8 cellular contexts compared by ENCODE assay signal in genomic region chr6:100001915-100002388, GRCh38. TPM values are rescaled to one million over a fixed set of nuclear protein-coding genes. Genes with fewer than 3 reads are reported as not detected.
DNase-seq lines count a peak whose midpoint lies in the region; ATAC-seq, FAIRE-seq and TF ChIP-seq lines count a peak whose summit lies in the region.

No MANE protein-coding gene starts in this region.

- CTCF ChIA-PET in AG04449 (lab: Yijun Ruan, JAX), result interaction anchor here (0.7 to 7.7 kb wide), 34 partner anchors 10 to 871 kb away, joined by 3 to 256 read pairs (median 4); no protein-coding TSS in a partner anchor

- H3K36me3 ChIP-seq in kidney (ENCODE audit: control insufficient read depth in 1 of 2, insufficient read depth in 2 of 2, low read length in 2 of 2), result no peaks in the 10 kb centered on the region

- TF ChIP-seq CTCF in AG04449 (IDR thresholded peaks at IDR 0.05; ENCODE audit: insufficient read depth, low read length, missing control alignments) (peak; percentile 88), kidney (IDR thresholded peaks at IDR 0.05; ENCODE audit: borderline replicate concordance, extremely low read depth, insufficient read depth) (peak; percentile 84)

- FAIRE-seq in kidney (lab: Jason Lieb, UNC), result peak; percentile 37

- no peaks in the 10 kb centered on the region for H3K4me1 ChIP-seq in kidney (ENCODE audit: control insufficient read depth in 1 of 2, insufficient read depth in 1 of 2, low read depth in 1 of 2, low read length in 2 of 2)

- POLR2A ChIA-PET in AG04449 (lab: Yijun Ruan, JAX), result no interaction called here

- ATAC-seq in GM18498 (IDR thresholded peaks at IDR 0.05; ENCODE audit: unreplicated experiment), result peak; percentile 95
- ATAC-seq in HG02763 (IDR thresholded peaks at IDR 0.05; ENCODE audit: unreplicated experiment), result peak; percentile 92
- ATAC-seq in SK-N-SH treated with all-trans-retinoic acid at 6 μM for 48 hours, result peak; percentile 97

- H3K9me3 ChIP-seq in kidney (ENCODE audit: control insufficient read depth in 1 of 2, low read length in 2 of 2), result no peaks in the 10 kb centered on the region

- H3K27ac ChIP-seq in kidney (ENCODE audit: low read depth in 2 of 2, low read length in 2 of 2), result no peak overlapping the region

- no peak overlapping the region for H3K9ac ChIP-seq in kidney (ENCODE audit: low read length in 2 of 2)

- in situ Hi-C loops in T47D (cut with HindIII; ENCODE audit: low pct_unique_long_range_greater_than_20kb, low sequenced_read_pairs), result no loop called here

- intact Hi-C loops in kidney (cut with DNase I), result no loop called here

- H3K4me3 ChIP-seq in AG04449 (ENCODE audit: low read depth, low read length) (no peak overlapping the region), kidney (ENCODE audit: low read length in 2 of 2) (no peak overlapping the region)

- DNase-seq in AG04449 (ENCODE audit: low read depth, low spot score) (peak; percentile 16), NCI-H1048 (lab: John Stamatoyannopoulos, UW) (peak; percentile 52), T47D (ENCODE audit: low read depth in 1 of 2, low spot score in 1 of 2) (peak; percentile 19 to 51), kidney (no peak)
- DNase-seq in stimulated activated CD4-positive, alpha-beta T cell treated with anti-CD3 and anti-CD28 coated beads, Interleukin-4, amount 100 ng/mL, for 1 hour, result peak; percentile 27

TF ChIP-seq in SK-N-SH treated with all-trans-retinoic acid at 6 μM for 48 hours, 23 proteins besides CTCF, POLR2A, EP300 and RAD21:
- TF ChIP-seq PATZ1 (CRISPR knock-in tag; IDR thresholded peaks at IDR 0.05; ENCODE audit: borderline replicate concordance), result no peak
- TF ChIP-seq CREB5 (CRISPR knock-in tag; IDR thresholded peaks at IDR 0.05; ENCODE audit: low read depth), result no peak
- no peak for TF ChIP-seq BACH2 (CRISPR knock-in tag; IDR thresholded peaks at IDR 0.05; ENCODE audit: borderline replicate concordance)
- no peak for TF ChIP-seq ZNF70 (CRISPR knock-in tag; IDR thresholded peaks at IDR 0.05)

RNA-seq across cellular contexts. Expression of gene MCHR2, which starts 7.9 kb away (rescaled TPM):
- not detected for total RNA-seq in kidney
- polyA plus RNA-seq in kidney (ENCODE audit: insufficient read depth, low read depth, low replicate concordance), result not detected
